Comparison of ENCODE assay signal across 24 cellular contexts in the genomic region with DNA sequence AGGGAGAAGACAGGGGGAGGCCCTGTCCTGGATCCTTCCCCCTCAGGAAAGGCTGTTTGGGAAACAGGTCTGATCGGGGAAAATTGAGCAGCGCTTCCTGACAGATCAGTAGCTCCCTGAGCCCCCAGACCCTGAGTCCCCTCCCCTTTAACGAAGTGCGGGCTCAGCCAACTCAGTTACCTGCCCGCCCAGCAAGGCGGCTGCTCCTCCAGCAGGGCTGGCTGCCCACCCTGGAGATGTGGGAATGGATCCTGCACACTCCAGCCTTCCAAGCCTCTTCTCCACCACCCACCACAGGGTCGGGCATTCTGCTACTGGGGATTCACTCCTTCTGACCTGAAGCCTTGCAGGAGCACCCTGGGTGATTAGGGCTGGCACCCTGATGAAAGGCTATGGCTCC. TPM values are rescaled to one million over a fixed set of nuclear protein-coding genes. Genes with fewer than 3 reads are reported as not detected.
"Had no signal": no experiment of that assay in that cellular context is flagged by ENCODE, and none has a peak within 500 bp of the region (broad histone marks: within the 10 kb centered on the region; RNA-seq: fewer than 3 reads in every experiment).

No MANE protein-coding gene starts in this region.

- H3K36me3 Mint-ChIP-seq: naive thymus-derived CD8-positive, alpha-beta T cell had no signal

- H3K4me3 ChIP-seq: esophagus muscularis mucosa, gastrocnemius medialis, heart right ventricle, left ventricle myocardium inferior, lung, mucosa of descending colon, psoas muscle, spleen, stomach, thoracic aorta, transverse colon had no signal

- H3K9me3 ChIP-seq: esophagus muscularis mucosa, gastrocnemius medialis, heart right ventricle, left ventricle myocardium inferior, mucosa of descending colon, psoas muscle, spleen, stomach, thoracic aorta, transverse colon had no signal

- H3K27me3 ChIP-seq: gastrocnemius medialis, transverse colon had no signal

- H3K27ac ChIP-seq: epithelial cell of prostate, esophagus muscularis mucosa, gastrocnemius medialis, left ventricle myocardium inferior, psoas muscle, stomach, thoracic aorta, transverse colon had no signal

- H3K4me3 Mint-ChIP-seq: central memory CD8-positive, alpha-beta T cell; effector memory CD8-positive, alpha-beta T cell; naive thymus-derived CD8-positive, alpha-beta T cell had no signal

- DNase-seq: effector memory CD8-positive, alpha-beta T cell; gastrocnemius medialis; heart right ventricle; left cardiac atrium; left ventricle myocardium inferior; mucosa of descending colon; psoas muscle; retina; spleen; stimulated activated CD4-positive, alpha-beta T cell treated with anti-CD3 and anti-CD28 coated beads, Interleukin-15, amount 100 ng/mL, for 24 hours; stimulated activated CD4-positive, alpha-beta T cell treated with anti-CD3 and anti-CD28 coated beads, Interleukin-1b, Interleukin-23, amount 100 ng/mL, for 48 hours; stimulated activated CD4-positive, alpha-beta T cell treated with anti-CD3 and anti-CD28 coated beads, Interleukin-4, amount 100 ng/mL, for 24 hours; stimulated activated naive CD4-positive, alpha-beta T cell; stomach; substantia nigra; transverse colon had no signal

- H3K27ac Mint-ChIP-seq: effector memory CD8-positive, alpha-beta T cell had no signal

- ATAC-seq: effector memory CD8-positive, alpha-beta T cell; gastrocnemius medialis; heart right ventricle; left cardiac atrium; mucosa of descending colon; naive thymus-derived CD8-positive, alpha-beta T cell; psoas muscle; sciatic nerve had no signal

- H3K9me3 Mint-ChIP-seq: central memory CD8-positive, alpha-beta T cell; effector memory CD8-positive, alpha-beta T cell had no signal

- H3K36me3 ChIP-seq: esophagus muscularis mucosa, gastrocnemius medialis, heart right ventricle, left ventricle myocardium inferior, spleen, stomach, thoracic aorta, transverse colon had no signal

RNA-seq across cellular contexts. Expression of a gene that starts 27.6 kb away (rescaled TPM):
- total RNA-seq: fibroblast of villous mesenchyme had no signal
